ENCODE assay signal across 19 cellular contexts in the genomic region with DNA sequence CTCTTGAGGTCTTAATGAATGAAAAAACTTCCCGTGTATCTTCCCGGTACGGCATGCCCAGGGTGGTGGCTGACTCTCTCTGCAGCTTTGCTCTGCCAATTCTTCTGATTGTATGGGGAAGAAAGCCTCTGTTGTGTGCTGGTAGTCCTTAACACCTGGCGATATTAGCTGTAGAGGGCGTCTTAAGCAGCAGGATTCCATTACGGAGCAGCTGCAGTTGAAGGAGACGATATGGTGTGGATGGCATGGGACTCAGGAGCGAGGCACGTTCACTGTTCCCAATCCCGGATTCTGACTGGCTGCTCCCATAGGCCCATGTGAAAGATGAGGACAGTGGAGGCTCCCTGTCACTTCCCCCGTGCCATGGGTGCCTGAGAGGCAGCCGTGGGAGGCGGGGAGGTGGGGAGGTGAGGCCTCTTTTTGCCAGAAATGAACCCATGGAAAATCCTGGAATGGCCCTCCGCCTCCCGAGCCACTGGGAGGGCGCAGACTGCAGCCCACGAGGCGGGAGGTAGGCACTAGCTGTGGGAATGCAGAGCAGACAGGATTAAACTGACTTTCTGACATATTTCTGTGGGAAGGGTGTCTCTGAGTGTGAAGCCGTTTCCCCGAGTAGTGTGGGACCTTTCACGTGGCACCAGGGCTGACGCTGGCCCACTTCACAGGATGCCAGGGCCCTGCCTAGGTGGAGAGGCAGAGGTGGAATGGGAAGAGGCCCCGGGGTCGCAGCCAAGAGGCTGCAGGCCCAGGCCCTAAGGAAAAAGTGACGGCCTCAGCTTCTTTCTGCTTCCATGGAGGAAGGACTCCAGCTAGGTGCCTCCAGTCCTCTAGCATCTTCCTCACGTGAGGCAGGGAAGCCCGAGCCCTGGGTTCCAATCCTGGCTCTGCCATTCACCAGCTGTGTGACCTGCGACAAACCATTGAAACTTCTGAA.
"Had no signal": no experiment of that assay in that cellular context is flagged by ENCODE, and none has a peak within 500 bp of the region (broad histone marks: within the 10 kb centered on the region; RNA-seq: fewer than 3 reads in every experiment).

No MANE protein-coding gene starts in this region.

- DNase-seq: activated CD4-positive, alpha-beta T cell treated with anti-CD3 and anti-CD28 coated beads, Interleukin-2, amount 10 ng/mL, durations not matched to agents 24 days and 14 days; activated CD4-positive, CD25-positive, alpha-beta regulatory T cell; activated naive CD4-positive, alpha-beta T cell treated with anti-CD3 and anti-CD28 coated beads for 36 hours; dorsolateral prefrontal cortex; esophagus squamous epithelium; hippocampal formation; left ventricle myocardium superior; occipital lobe; stimulated activated CD4-positive, alpha-beta T cell treated with anti-CD3 and anti-CD28 coated beads, Interleukin-15, amount 100 ng/mL, for 24 hours; stimulated activated CD4-positive, alpha-beta T cell treated with anti-CD3 and anti-CD28 coated beads, Interleukin-4, amount 100 ng/mL, for 1 hour; stimulated activated naive CD4-positive, alpha-beta T cell; transverse colon had no signal

- H3K9me3 Mint-ChIP-seq: T-helper 2 cell treated with Interferon-gamma antibody and Interleukin-4, amounts not matched to agents 5 μg/mL and 100 μg/mL, for 36 hours had no signal

- H3K36me3 Mint-ChIP-seq: natural killer cell treated with Interleukin-12 subunit alpha and Interleukin-12 subunit beta and Interleukin-15 and Interleukin-18, amount 100 ng/mL, for 72 hours had no signal

- ATAC-seq: left ventricle myocardium superior; natural killer cell treated with Interleukin-12 subunit alpha and Interleukin-12 subunit beta and Interleukin-15 and Interleukin-18, amount 100 ng/mL, for 72 hours had no signal

- H3K27ac ChIP-seq: ascending aorta, breast epithelium, dorsolateral prefrontal cortex, esophagus squamous epithelium, right atrium auricular region, skin epidermis, transverse colon had no signal

- H3K27ac Mint-ChIP-seq: activated CD4-positive, alpha-beta T cell treated with anti-CD3 and anti-CD28 coated beads, Interleukin-2, amount 10 ng/mL, durations not matched to agents 24 days and 14 days; activated naive CD4-positive, alpha-beta T cell treated with anti-CD3 and anti-CD28 coated beads for 36 hours; memory B cell; natural killer cell treated with Interleukin-12 subunit alpha and Interleukin-12 subunit beta and Interleukin-15 and Interleukin-18, amount 100 ng/mL, for 72 hours; T-helper 2 cell treated with Interferon-gamma antibody and Interleukin-4, amounts not matched to agents 5 μg/mL and 100 μg/mL, for 36 hours had no signal

- H3K4me1 ChIP-seq: ascending aorta, breast epithelium, esophagus squamous epithelium, right atrium auricular region, transverse colon had no signal

- H3K9me3 ChIP-seq: ascending aorta, breast epithelium, right atrium auricular region, transverse colon had no signal

- H3K4me3 ChIP-seq: ascending aorta, breast epithelium, dorsolateral prefrontal cortex, esophagus squamous epithelium, right atrium auricular region, skin epidermis, transverse colon had no signal

- H3K27me3 ChIP-seq: ascending aorta, breast epithelium, right atrium auricular region, transverse colon had no signal

- H3K4me3 Mint-ChIP-seq: activated CD4-positive, alpha-beta T cell treated with anti-CD3 and anti-CD28 coated beads, Interleukin-2, amount 10 ng/mL, durations not matched to agents 24 days and 14 days; activated naive CD4-positive, alpha-beta T cell treated with anti-CD3 and anti-CD28 coated beads for 36 hours; memory B cell; natural killer cell treated with Interleukin-12 subunit alpha and Interleukin-12 subunit beta and Interleukin-15 and Interleukin-18, amount 100 ng/mL, for 72 hours; T-helper 2 cell treated with Interferon-gamma antibody and Interleukin-4, amounts not matched to agents 5 μg/mL and 100 μg/mL, for 36 hours had no signal

- H3K4me1 Mint-ChIP-seq: activated CD4-positive, alpha-beta T cell treated with anti-CD3 and anti-CD28 coated beads, Interleukin-2, amount 10 ng/mL, durations not matched to agents 24 days and 14 days had no signal

- H3K36me3 ChIP-seq: ascending aorta, breast epithelium, esophagus squamous epithelium, right atrium auricular region, transverse colon had no signal
